In genomic region chr6:139030211-139030530, GRCh38 we compare ENCODE assay signal across 10 cellular contexts. TPM values are rescaled to one million over a fixed set of nuclear protein-coding genes. Genes with fewer than 3 reads are reported as not detected.
DNase-seq lines count a peak whose midpoint lies in the region; ATAC-seq and TF ChIP-seq lines count a peak whose summit lies in the region.
"Had no signal": no experiment of that assay in that cellular context is flagged by ENCODE, and none has a peak within 500 bp of the region (broad histone marks: within the 10 kb centered on the region; RNA-seq: fewer than 3 reads in every experiment).

No MANE protein-coding gene starts in this region.

- H3K4me3 ChIP-seq in CD4-positive, alpha-beta memory T cell (ENCODE audit: low read length in 2 of 2): peak overlapping the region; percentile 50 to 97
- H3K4me3 ChIP-seq in Karpas-422 (ENCODE audit: low read length) (peak overlapping the region; percentile 96), ectodermal cell (ENCODE audit: insufficient read depth, low read depth, low read length) (peak overlapping the region; percentile 96), neural cell (ENCODE audit: low read length) (peak overlapping the region; percentile 89), testis (peak overlapping the region in 1 of 2 donors; percentile 79)

- no peaks in the 10 kb centered on the region for H3K27me3 Mint-ChIP-seq in CD4-positive, alpha-beta memory T cell
- no peaks in the 10 kb centered on the region for H3K27me3 Mint-ChIP-seq in natural killer cell treated with Interleukin-12 subunit alpha and Interleukin-12 subunit beta and Interleukin-15 and Interleukin-18, amount 100 ng/mL, for 72 hours

- no peak overlapping the region for H3K4me3 Mint-ChIP-seq in CD4-positive, alpha-beta memory T cell
- H3K4me3 Mint-ChIP-seq in natural killer cell treated with Interleukin-12 subunit alpha and Interleukin-12 subunit beta and Interleukin-15 and Interleukin-18, amount 100 ng/mL, for 72 hours: no peak overlapping the region

- no peak for TF ChIP-seq POLR2A in testis (IDR thresholded peaks at IDR 0.05)

- peak overlapping the region; percentile 88 for H3K27ac ChIP-seq in CD4-positive, alpha-beta memory T cell (ENCODE audit: low read depth, low read length)
- H3K27ac ChIP-seq in Karpas-422 (ENCODE audit: low read length) (peak overlapping the region; percentile 92), ectodermal cell (ENCODE audit: insufficient read depth, low read depth, low read length, poor library complexity, severe bottlenecking) (peak overlapping the region; percentile 75), neural cell (ENCODE audit: low read length) (peak overlapping the region; percentile 97), testis (peak overlapping the region in 1 of 2 donors; percentile 81)
- H3K27ac ChIP-seq: SJSA1 had no signal

- H4K20me1 ChIP-seq in Karpas-422 (ENCODE audit: insufficient read depth, low read depth, low read length) (peaks cover 8% of the 10 kb centered on the region; the same call in 1 of the 2 replicates), neural cell (ENCODE audit: insufficient read depth) (no peaks in the 10 kb centered on the region)

- no peaks in the 10 kb centered on the region for H3K9me3 ChIP-seq in CD4-positive, alpha-beta memory T cell (ENCODE audit: control insufficient read depth in 1 of 2, low read length in 2 of 2)
- H3K9me3 ChIP-seq in Karpas-422 (ENCODE audit: low read length) (no peaks in the 10 kb centered on the region), ectodermal cell (ENCODE audit: control insufficient read depth, low read length) (no peaks in the 10 kb centered on the region), neural cell (ENCODE audit: low read length) (no peaks in the 10 kb centered on the region), testis (no peaks in the 10 kb centered on the region)
- H3K9me3 ChIP-seq: SJSA1 had no signal

- H3K36me3 Mint-ChIP-seq in CD4-positive, alpha-beta memory T cell: peaks cover 21 to 27% of the 10 kb centered on the region in 2 donors
- H3K36me3 Mint-ChIP-seq in natural killer cell treated with Interleukin-12 subunit alpha and Interleukin-12 subunit beta and Interleukin-15 and Interleukin-18, amount 100 ng/mL, for 72 hours: peaks cover 4% of the 10 kb centered on the region

- no peak overlapping the region for H3K27ac Mint-ChIP-seq in CD4-positive, alpha-beta memory T cell
- H3K27ac Mint-ChIP-seq in natural killer cell treated with Interleukin-12 subunit alpha and Interleukin-12 subunit beta and Interleukin-15 and Interleukin-18, amount 100 ng/mL, for 72 hours: no peak overlapping the region

- intact Hi-C loops in CD4-positive, alpha-beta memory T cell (cut with micrococcal nuclease): loop anchor here (1.0 to 5.0 kb wide), 3 partner anchors 83 to 628 kb away; partner anchors contain the start of gene HEBP2
- intact Hi-C loops in testis (cut with DNase I; ENCODE audit: low total_unique reads): no loop called here

- H3K4me1 ChIP-seq in CD4-positive, alpha-beta memory T cell (ENCODE audit: insufficient read depth, low read length): peaks cover 46% of the 10 kb centered on the region
- peaks cover 29% of the 10 kb centered on the region for H3K4me1 ChIP-seq in Karpas-422 (ENCODE audit: low read length)
- H3K4me1 ChIP-seq in ectodermal cell (ENCODE audit: control insufficient read depth, insufficient read depth, low read length): peaks cover 9% of the 10 kb centered on the region
- peaks cover 12% of the 10 kb centered on the region for H3K4me1 ChIP-seq in testis

- DNase-seq in CD4-positive, alpha-beta memory T cell: peak in 2 of 5 donors; percentile 4 to 6
- DNase-seq in Karpas-422: no peak
- DNase-seq in glomerular visceral epithelial cell (ENCODE audit: extremely low spot score): no peak
- no peak for DNase-seq in testis
- DNase-seq in natural killer cell treated with Interleukin-12 subunit alpha and Interleukin-12 subunit beta and Interleukin-15 and Interleukin-18, amount 100 ng/mL, for 72 hours (ENCODE audit: low spot score): no peak
- DNase-seq: activated T-cell treated with anti-CD3 and anti-CD28 coated beads for 4 hours had no signal

- H3K4me2 ChIP-seq in Karpas-422 (ENCODE audit: low read depth, low read length, poor library complexity, severe bottlenecking) (peak overlapping the region; percentile 84), neural cell (ENCODE audit: low read length) (peak overlapping the region; percentile 79)

- H3K9me3 Mint-ChIP-seq in CD4-positive, alpha-beta memory T cell: no peaks in the 10 kb centered on the region
- no peaks in the 10 kb centered on the region for H3K9me3 Mint-ChIP-seq in natural killer cell treated with Interleukin-12 subunit alpha and Interleukin-12 subunit beta and Interleukin-15 and Interleukin-18, amount 100 ng/mL, for 72 hours

- peaks cover 24 to 37% (median 30%) of the 10 kb centered on the region in 4 donors for H3K4me1 Mint-ChIP-seq in CD4-positive, alpha-beta memory T cell
- peaks cover 22 to 29% of the 10 kb centered on the region in 2 donors for H3K4me1 Mint-ChIP-seq in natural killer cell treated with Interleukin-12 subunit alpha and Interleukin-12 subunit beta and Interleukin-15 and Interleukin-18, amount 100 ng/mL, for 72 hours (ENCODE audit: low read depth in 2 of 2)

- H3F3A ChIP-seq in neural cell (ENCODE audit: insufficient read depth, low read length, poor library complexity, severe bottlenecking): peaks cover 3% of the 10 kb centered on the region

- CTCF ChIA-PET in CD4-positive, alpha-beta memory T cell (lab: Charles Lee; ENCODE audit: partially characterized antibody): interaction anchor here (1.2 to 3.3 kb wide), 3 partner anchors 13 to 214 kb away, joined by 3 to 17 read pairs (median 4); partner anchors contain the start of gene REPS1

- POLR2A ChIA-PET in CD4-positive, alpha-beta memory T cell (lab: Charles Lee; ENCODE audit: partially characterized antibody): interaction anchor here (0.6 to 6.2 kb wide), 13 partner anchors 9 to 344 kb away, joined by 3 to 62 read pairs (median 7); partner anchors contain the start of genes CITED2, HECA and REPS1

- H3K9me2 ChIP-seq in Karpas-422 (replicated peaks; ENCODE audit: insufficient read depth, low read length) (no peaks in the 10 kb centered on the region), neural cell (ENCODE audit: insufficient read depth, low read length) (no peaks in the 10 kb centered on the region)

- H3K79me2 ChIP-seq in Karpas-422 (ENCODE audit: low read length): peaks cover 59% of the 10 kb centered on the region
- peaks cover 39% of the 10 kb centered on the region for H3K79me2 ChIP-seq in neural cell (replicated peaks; ENCODE audit: insufficient read depth, low read length)

- 32 to 55% methylated on average over 2 of the region's 2 CpGs for WGBS in ectodermal cell, 2 experiments
- WGBS in testis, 2 donors: 36 to 43% methylated on average over 2 of the region's 2 CpGs

- H3K36me3 ChIP-seq in CD4-positive, alpha-beta memory T cell (ENCODE audit: insufficient read depth, low read length): peaks cover 8% of the 10 kb centered on the region
- peaks cover 16% of the 10 kb centered on the region for H3K36me3 ChIP-seq in Karpas-422 (ENCODE audit: insufficient read depth, low read length)
- peaks cover 6% of the 10 kb centered on the region for H3K36me3 ChIP-seq in ectodermal cell (ENCODE audit: control insufficient read depth, insufficient read depth, low read length)
- no peaks in the 10 kb centered on the region for H3K36me3 ChIP-seq in neural cell (ENCODE audit: insufficient read depth, low read length)
- H3K36me3 ChIP-seq in testis (ENCODE audit: low read depth, missing control alignments): no peaks in the 10 kb centered on the region

- no peak overlapping the region for H2AFZ ChIP-seq in Karpas-422 (ENCODE audit: low read length)
- peak overlapping the region; percentile 30 for H2AFZ ChIP-seq in neural cell (ENCODE audit: low read depth, low read length)

- TF ChIP-seq CTCF in neural cell (IDR thresholded peaks at IDR 0.05; ENCODE audit: poor library complexity, severe bottlenecking): no peak
- no peak for TF ChIP-seq CTCF in testis (IDR thresholded peaks at IDR 0.05)

- TF ChIP-seq EP300 in neural cell (conservative IDR thresholded peaks at IDR 0.05; ENCODE audit: poor library complexity, severe bottlenecking): no peak

- no peak for TF ChIP-seq RAD21 in neural cell (conservative IDR thresholded peaks at IDR 0.05)

- H3K9ac ChIP-seq in Karpas-422 (ENCODE audit: low read length) (peak overlapping the region; percentile 96), neural cell (ENCODE audit: low read length) (peak overlapping the region; percentile 98)

- H3K27me3 ChIP-seq in CD4-positive, alpha-beta memory T cell (ENCODE audit: insufficient read depth, low read length): no peaks in the 10 kb centered on the region
- no peaks in the 10 kb centered on the region for H3K27me3 ChIP-seq in Karpas-422 (ENCODE audit: low read length)
- no peaks in the 10 kb centered on the region for H3K27me3 ChIP-seq in ectodermal cell (ENCODE audit: control insufficient read depth, insufficient read depth, low read length, poor library complexity, severe bottlenecking)
- no peaks in the 10 kb centered on the region for H3K27me3 ChIP-seq in neural cell (ENCODE audit: insufficient read depth, low read depth, low read length)
- no peaks in the 10 kb centered on the region for H3K27me3 ChIP-seq in testis
- H3K27me3 ChIP-seq: SJSA1 had no signal

- no peak for ATAC-seq in GM18519 (IDR thresholded peaks at IDR 0.05; ENCODE audit: low FRiP score, unreplicated experiment)
- ATAC-seq in natural killer cell treated with Interleukin-12 subunit alpha and Interleukin-12 subunit beta and Interleukin-15 and Interleukin-18, amount 100 ng/mL, for 72 hours: no peak

RNA-seq across cellular contexts. Expression of gene ABRACL, which starts 1.6 kb away (rescaled TPM):
- 100 to 1,000 TPM; 103 to 112 TPM for total RNA-seq in CD4-positive, alpha-beta memory T cell
- polyA plus RNA-seq in CD4-positive, alpha-beta memory T cell: 100 to 1,000 TPM; 249 to 289 TPM
- total RNA-seq in Karpas-422 (2014; rRNA removed; shearing (Covaris generic); ENCODE audit: low replicate concordance): 153 and 219 TPM in 2 replicates
- polyA plus RNA-seq in ectodermal cell (2013, experiment 1 of 4): 160 TPM
- 168 TPM for polyA plus RNA-seq in ectodermal cell (2013, experiment 2 of 4)
- 134 TPM for polyA plus RNA-seq in ectodermal cell (2013, experiment 3 of 4)
- polyA plus RNA-seq in ectodermal cell (2013, experiment 4 of 4): 148 TPM
- polyA plus RNA-seq in neural cell (160 and 201 TPM in 2 replicates), testis (ENCODE audit: insufficient read depth, low read depth, low replicate concordance) (59.5 TPM)
- 65.5 and 85.1 TPM in 2 replicates for polyA minus RNA-seq in neural cell
- 10 to 100 TPM; 43.5 to 60.3 TPM for total RNA-seq in testis
- total RNA-seq in natural killer cell treated with Interleukin-12 subunit alpha and Interleukin-12 subunit beta and Interleukin-15 and Interleukin-18, amount 100 ng/mL, for 72 hours: 100 to 1,000 TPM in 1 of 2 donors, 10 to 100 TPM in 1; 69.6 to 115 TPM

RNA-seq across cellular contexts. Expression of gene REPS1, which starts 42.1 kb away (rescaled TPM):
- total RNA-seq in CD4-positive, alpha-beta memory T cell: 10 to 100 TPM; 61.7 to 69.3 TPM
- 10 to 100 TPM; 22.3 to 44.2 TPM for polyA plus RNA-seq in CD4-positive, alpha-beta memory T cell
- total RNA-seq in Karpas-422 (2014; rRNA removed; shearing (Covaris generic); ENCODE audit: low replicate concordance): 43.3 and 82.6 TPM in 2 replicates
- 75.8 TPM for polyA plus RNA-seq in ectodermal cell (2013, experiment 1 of 4)
- 92.5 TPM for polyA plus RNA-seq in ectodermal cell (2013, experiment 2 of 4)
- 79.2 TPM for polyA plus RNA-seq in ectodermal cell (2013, experiment 3 of 4)
- polyA plus RNA-seq in ectodermal cell (2013, experiment 4 of 4): 77.8 TPM
- 64.9 TPM in 2 replicates for polyA plus RNA-seq in neural cell
- 104 and 110 TPM in 2 replicates for polyA minus RNA-seq in neural cell
- total RNA-seq in testis: 100 to 1,000 TPM; 160 to 170 TPM
- polyA plus RNA-seq in testis (ENCODE audit: insufficient read depth, low read depth, low replicate concordance): 82.0 TPM
- 10 to 100 TPM; 43.4 to 68.6 TPM for total RNA-seq in natural killer cell treated with Interleukin-12 subunit alpha and Interleukin-12 subunit beta and Interleukin-15 and Interleukin-18, amount 100 ng/mL, for 72 hours
